Comparison of ENCODE assay signal across 14 cellular contexts in genomic region chr4:118799235-118799932, GRCh38.
"Had no signal": no experiment of that assay in that cellular context is flagged by ENCODE, and none has a peak within 500 bp of the region (broad histone marks: within the 10 kb centered on the region; RNA-seq: fewer than 3 reads in every experiment).

No MANE protein-coding gene starts in this region.

- H3K4me3 Mint-ChIP-seq: activated naive CD4-positive, alpha-beta T cell treated with anti-CD3 and anti-CD28 coated beads for 36 hours; activated T-helper 17 cell treated with anti-CD3 and anti-CD28 coated beads, Interleukin-2, amount 50 U/mL, for 72 hours; nephron had no signal

- H3K9me3 ChIP-seq: esophagus muscularis mucosa, heart right ventricle, left ventricle myocardium inferior, stomach, tibial nerve had no signal

- H3K4me1 Mint-ChIP-seq: nephron had no signal

- H3K27ac Mint-ChIP-seq: activated naive CD4-positive, alpha-beta T cell treated with anti-CD3 and anti-CD28 coated beads for 36 hours; activated T-helper 17 cell treated with anti-CD3 and anti-CD28 coated beads, Interleukin-2, amount 50 U/mL, for 72 hours; nephron had no signal

- H3K27ac ChIP-seq: esophagus muscularis mucosa, heart right ventricle, left ventricle myocardium inferior, stomach, tibial nerve, VCaP had no signal

- H3K27me3 ChIP-seq: esophagus muscularis mucosa, heart right ventricle, stomach, tibial nerve had no signal

- DNase-seq: activated CD4-positive, alpha-beta T cell treated with anti-CD3 and anti-CD28 coated beads for 48 hours; activated naive CD4-positive, alpha-beta T cell treated with anti-CD3 and anti-CD28 coated beads for 36 hours; foreskin melanocyte; heart right ventricle; kidney; left ventricle myocardium inferior; stimulated activated CD4-positive, alpha-beta T cell treated with anti-CD3 and anti-CD28 coated beads, Interleukin-4, amount 100 ng/mL, for 1 hour; stomach; T1000 had no signal

- H3K4me3 ChIP-seq: esophagus muscularis mucosa, heart right ventricle, left ventricle myocardium inferior, stomach, tibial nerve had no signal

- H3K9me3 Mint-ChIP-seq: activated naive CD4-positive, alpha-beta T cell treated with anti-CD3 and anti-CD28 coated beads for 36 hours; activated T-helper 17 cell treated with anti-CD3 and anti-CD28 coated beads, Interleukin-2, amount 50 U/mL, for 72 hours; nephron had no signal

- H3K27me3 Mint-ChIP-seq: activated T-helper 17 cell treated with anti-CD3 and anti-CD28 coated beads, Interleukin-2, amount 50 U/mL, for 72 hours had no signal

- ATAC-seq: activated T-helper 17 cell treated with anti-CD3 and anti-CD28 coated beads, Interleukin-2, amount 50 U/mL, for 72 hours had no signal
